21 cellular contexts compared by ENCODE assay signal in the genomic region with DNA sequence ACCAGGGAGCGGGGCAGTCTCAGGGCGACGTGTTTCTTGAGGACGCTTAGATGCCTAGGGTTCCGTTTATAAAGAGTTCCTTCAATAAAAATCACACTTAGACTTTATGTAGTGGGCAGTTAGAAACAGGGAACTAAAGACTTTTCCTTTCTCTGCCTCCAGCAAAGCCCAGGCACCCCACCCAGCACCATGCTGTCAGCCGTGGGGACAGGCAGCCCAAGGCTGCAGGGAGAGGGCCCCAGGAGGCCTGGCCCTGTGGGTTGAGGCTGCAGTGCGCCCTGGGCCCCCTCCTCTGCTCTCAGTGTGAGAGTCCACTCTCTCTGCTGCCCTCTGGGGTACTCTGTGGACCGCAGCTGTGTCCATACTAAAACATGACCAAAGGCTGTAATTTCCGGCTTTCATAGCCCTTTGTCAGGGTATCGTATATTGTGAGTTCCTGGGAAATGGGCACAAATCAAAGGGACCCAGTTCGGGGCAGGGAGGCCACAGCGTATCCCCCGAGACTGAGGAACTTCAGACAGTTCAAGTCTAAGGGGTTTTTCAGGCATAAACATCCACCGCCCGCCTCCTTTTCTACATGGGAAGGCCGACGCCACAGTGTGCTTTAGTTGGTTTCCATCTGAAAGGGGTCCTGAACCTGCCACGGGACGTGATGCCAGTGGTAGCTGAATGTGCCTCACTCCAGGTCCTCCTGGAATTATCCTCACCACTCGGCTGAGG. TPM values are rescaled to one million over a fixed set of nuclear protein-coding genes. Genes with fewer than 3 reads are reported as not detected.
DNase-seq lines count a peak whose midpoint lies in the region; ATAC-seq and TF ChIP-seq lines count a peak whose summit lies in the region.
"Had no signal": no experiment of that assay in that cellular context is flagged by ENCODE, and none has a peak within 500 bp of the region (broad histone marks: within the 10 kb centered on the region; RNA-seq: fewer than 3 reads in every experiment).

No MANE protein-coding gene starts in this region.

- no peak overlapping the region for H3K18ac ChIP-seq in mesenchymal stem cell (ENCODE audit: low read depth in 1 of 2, low read length in 2 of 2)

- H2AFZ ChIP-seq in mesenchymal stem cell (ENCODE audit: low read depth, low read length) = no peak overlapping the region

- H3K4ac ChIP-seq in mesenchymal stem cell (ENCODE audit: low read depth in 1 of 2, low read length in 2 of 2) = no peak overlapping the region

- peaks cover 6% of the 10 kb centered on the region for H3K36me3 ChIP-seq in WERI-Rb-1
- peaks cover 39 to 54% of the 10 kb centered on the region in 2 experiments for H3K36me3 ChIP-seq in mesenchymal stem cell (ENCODE audit: control insufficient read depth in 1 of 2, insufficient read depth in 2 of 2, low read depth in 1 of 2, low read length in 2 of 2)
- H3K36me3 ChIP-seq in gastrocnemius medialis = peaks cover 0 to 7% of the 10 kb centered on the region in 2 donors

- H3K14ac ChIP-seq in mesenchymal stem cell (ENCODE audit: low read length in 2 of 2) = no peak overlapping the region

- in situ Hi-C loops in gastrocnemius medialis (cut with MboI; ENCODE audit: low sequenced_read_pairs in 4 of 4) = loop anchor here in 1 of 4 donors (10.0 kb wide), 1 partner anchor 52 kb away; no protein-coding TSS in a partner anchor

- no peaks in the 10 kb centered on the region for H3K9me3 ChIP-seq in WERI-Rb-1 (ENCODE audit: severe bottlenecking)
- no peaks in the 10 kb centered on the region for H3K9me3 ChIP-seq in mesenchymal stem cell (ENCODE audit: control insufficient read depth, low read length)
- H3K9me3 ChIP-seq in gastrocnemius medialis = no peaks in the 10 kb centered on the region
- H3K9me3 ChIP-seq: adrenal gland, BE2C, stomach had no signal

- H3K27me3 ChIP-seq in WERI-Rb-1 (ENCODE audit: insufficient read depth, low read depth, severe bottlenecking) (no peaks in the 10 kb centered on the region), mesenchymal stem cell (ENCODE audit: control insufficient read depth in 1 of 2, insufficient read depth in 1 of 2, low read length in 2 of 2) (no peaks in the 10 kb centered on the region), gastrocnemius medialis (no peaks in the 10 kb centered on the region)
- H3K27me3 ChIP-seq: adrenal gland, BE2C, stomach had no signal

- no peak overlapping the region for H2BK120ac ChIP-seq in mesenchymal stem cell (ENCODE audit: low read depth, low read length)

- no peak overlapping the region for H3K9ac ChIP-seq in mesenchymal stem cell (ENCODE audit: low read length)

- peaks cover 26% of the 10 kb centered on the region for H3K79me1 ChIP-seq in mesenchymal stem cell (replicated peaks; ENCODE audit: low read length, poor library complexity, severe bottlenecking)

- H3K4me3 ChIP-seq in WERI-Rb-1 (ENCODE audit: low read depth, low read length) = no peak overlapping the region
- H3K4me3 ChIP-seq in mesenchymal stem cell (ENCODE audit: insufficient read depth in 1 of 2, low read depth in 1 of 2, low read length in 2 of 2) = no peak overlapping the region
- no peak overlapping the region for H3K4me3 ChIP-seq in gastrocnemius medialis
- H3K4me3 ChIP-seq: adrenal gland, skin epidermis, stomach had no signal

- TF ChIP-seq CTCF in WERI-Rb-1 (IDR thresholded peaks at IDR 0.05; ENCODE audit: low read depth, low read length) (0 out of 2 replicates have a peak, but pooled peaks have one; percentile 16), gastrocnemius medialis (IDR thresholded peaks at IDR 0.05 in 4 of 5, conservative IDR thresholded peaks at IDR 0.05 in 1 of 5) (no peak)

- H3K23ac ChIP-seq in mesenchymal stem cell (ENCODE audit: low read length in 2 of 2) = no peak overlapping the region

- H3K4me1 ChIP-seq in mesenchymal stem cell (ENCODE audit: control insufficient read depth, insufficient read depth, low read depth, low read length) = peaks cover 37% of the 10 kb centered on the region
- H3K4me1 ChIP-seq in gastrocnemius medialis = peaks cover 46 to 86% of the 10 kb centered on the region in 2 donors

- H2BK5ac ChIP-seq in mesenchymal stem cell (ENCODE audit: low read depth, low read length, poor library complexity, severe bottlenecking) = no peak overlapping the region

- no peak for ATAC-seq in gastrocnemius medialis
- no peak for ATAC-seq in GM21717 (IDR thresholded peaks at IDR 0.05; ENCODE audit: unreplicated experiment)

- no peak for TF ChIP-seq POLR2A in gastrocnemius medialis (IDR thresholded peaks at IDR 0.05)

- H3K27ac ChIP-seq in WERI-Rb-1 (no peak overlapping the region), mesenchymal stem cell (ENCODE audit: low read length, poor library complexity, severe bottlenecking) (no peak overlapping the region), gastrocnemius medialis (peak overlapping the region; percentile 80 to 94 (median 88))

- DNase-seq in activated T-cell treated with anti-CD3 and anti-CD28 coated beads, Interleukin-2, amount 50 U/mL, for 1 hour = peak; percentile 13
- no peak for DNase-seq in activated T-cell treated with anti-CD3 and anti-CD28 coated beads, Interleukin-2, amount 50 U/mL, for 48 hours
- DNase-seq in WERI-Rb-1 (no peak), mesenchymal stem cell (no peak), gastrocnemius medialis (no peak), NCI-H69 (lab: John Stamatoyannopoulos, UW) (no peak), DMS114 treated with DMSO at 0.1 percent for 48 hours (lab: John Stamatoyannopoulos, UW; ENCODE audit: unreplicated experiment) (no peak)
- DNase-seq: activated CD4-positive, alpha-beta T cell treated with anti-CD3 and anti-CD28 coated beads, Interleukin-2, amount 10 ng/mL, durations not matched to agents 24 days and 14 days; activated CD8-positive, alpha-beta memory T cell treated with anti-CD3 and anti-CD28 coated beads, Interleukin-2, amount 50 U/mL, for 48 hours; adrenal gland; BE2C; dermis blood vessel endothelial cell; HFFc6; naive B cell; NCI-H1436 treated with DMSO at 0.1 percent for 48 hours; NCI-H2171; NCI-H526 treated with DMSO at 0.1 percent for 48 hours; stimulated activated CD4-positive, alpha-beta T cell treated with anti-CD3 and anti-CD28 coated beads, Interleukin-2, amount 100 ng/mL, for 48 hours; stomach had no signal

- no peak overlapping the region for H2BK15ac ChIP-seq in mesenchymal stem cell (ENCODE audit: low read depth, poor library complexity, severe bottlenecking)

- WGBS in mesenchymal stem cell = 96% methylated on average over 16 of the region's 20 CpGs

- no peak overlapping the region for H3K4me2 ChIP-seq in mesenchymal stem cell (ENCODE audit: low read length, poor library complexity, severe bottlenecking)

- intact Hi-C loops in gastrocnemius medialis (cut with DNase I; ENCODE audit: low total_unique reads) = loop anchor here (1.0 to 2.0 kb wide), 2 partner anchors 9 to 38 kb away; no protein-coding TSS in a partner anchor

- H4K91ac ChIP-seq in mesenchymal stem cell (ENCODE audit: low read length) = peak overlapping the region; percentile 31

- peak overlapping the region; percentile 91 for H2AK5ac ChIP-seq in mesenchymal stem cell (ENCODE audit: low read length, severe bottlenecking)

- no peak overlapping the region for H2BK12ac ChIP-seq in mesenchymal stem cell (ENCODE audit: low read length in 2 of 2)

- H4K8ac ChIP-seq in mesenchymal stem cell (ENCODE audit: low read length) = peak overlapping the region; percentile 36

RNA-seq across cellular contexts. Expression of gene DNAJB6, which starts 59.7 kb away (rescaled TPM):
- 177 TPM for polyA plus RNA-seq in mesenchymal stem cell (2013, experiment 1 of 2)
- polyA plus RNA-seq in mesenchymal stem cell (2013, experiment 2 of 2) = 148 TPM
- 100 to 1,000 TPM; 130 to 269 (median 188) TPM for total RNA-seq in gastrocnemius medialis

Comparison
In these comparisons a context has a peak if more than half of its experiments do, and no peak if none do; other contexts are left out.
1. H3K27ac ChIP-seq: peak in gastrocnemius medialis (4 of 4); none in WERI-Rb-1 (single experiment) and mesenchymal stem cell (single experiment).